Comparison of ENCODE assay signal across 13 cellular contexts in genomic region chr21:46560568-46561447, GRCh38. TPM values are rescaled to one million over a fixed set of nuclear protein-coding genes. Genes with fewer than 3 reads are reported as not detected.
A peak's percentile ranks its signal among the peaks of the same experiment; 100 is the strongest.
DNase-seq lines count a peak whose midpoint lies in the region; ATAC-seq and TF ChIP-seq lines count a peak whose summit lies in the region.
"Had no signal": no experiment of that assay in that cellular context is flagged by ENCODE, and none has a peak within 500 bp of the region (broad histone marks: within the 10 kb centered on the region; RNA-seq: fewer than 3 reads in every experiment).

No MANE protein-coding gene starts in this region.

- H3K4me3 ChIP-seq in left ventricle myocardium inferior (no peak overlapping the region), thyroid gland (replicated peaks in 1 of 3) (no peak overlapping the region)
- H3K4me3 ChIP-seq: MG63, skin epidermis had no signal

- ATAC-seq in left cardiac atrium = no peak
- ATAC-seq in left lobe of liver = no peak
- ATAC-seq: activated CD4-positive, CD25-positive, alpha-beta regulatory T cell treated with anti-CD3 and anti-CD28 coated beads, Interleukin-2, amount 50 U/mL, for 24 hours had no signal

- H3K27me3 Mint-ChIP-seq in activated CD4-positive, alpha-beta memory T cell treated with anti-CD3 and anti-CD28 coated beads for 36 hours = no peaks in the 10 kb centered on the region

- H3K9me3 ChIP-seq in left ventricle myocardium inferior (replicated peaks) (no peaks in the 10 kb centered on the region), thyroid gland (no peaks in the 10 kb centered on the region)
- H3K9me3 ChIP-seq: MG63 had no signal

- H3K27ac ChIP-seq in left ventricle myocardium inferior (replicated peaks) = peak overlapping the region; percentile 74
- peak overlapping the region in 2 of 3 donors; percentile 62 to 80 for H3K27ac ChIP-seq in thyroid gland

- no peak for TF ChIP-seq POLR2A in thyroid gland (IDR thresholded peaks at IDR 0.05)

- no peaks in the 10 kb centered on the region for H3K9me3 Mint-ChIP-seq in activated CD4-positive, alpha-beta memory T cell treated with anti-CD3 and anti-CD28 coated beads for 36 hours

- no peaks in the 10 kb centered on the region for H3K27me3 ChIP-seq in left ventricle myocardium inferior (ENCODE audit: low read depth)
- H3K27me3 ChIP-seq in thyroid gland = no peaks in the 10 kb centered on the region
- H3K27me3 ChIP-seq: MG63 had no signal

- peaks cover 43% of the 10 kb centered on the region for H3K36me3 Mint-ChIP-seq in activated CD4-positive, alpha-beta memory T cell treated with anti-CD3 and anti-CD28 coated beads for 36 hours

- 93 to 95% methylated on average over 10 to 19 of the region's 19 CpGs for WGBS in thyroid gland, 2 donors

- POLR2A ChIA-PET in activated CD4-positive, alpha-beta memory T cell treated with anti-CD3 and anti-CD28 coated beads for 36 hours (lab: Charles Lee) = interaction anchor here (1.2 kb wide), 1 partner anchor 103 kb away, joined by 3 read pairs; no protein-coding TSS in a partner anchor

- CTCF ChIA-PET in activated CD4-positive, alpha-beta memory T cell treated with anti-CD3 and anti-CD28 coated beads for 36 hours (lab: Charles Lee) = no interaction called here

- H3K4me1 ChIP-seq in left ventricle myocardium inferior (peaks cover 16% of the 10 kb centered on the region), thyroid gland (peaks cover 0 to 16% of the 10 kb centered on the region in 2 donors)

- peaks cover 91% of the 10 kb centered on the region for H3K36me3 ChIP-seq in left ventricle myocardium inferior
- H3K36me3 ChIP-seq in thyroid gland = peaks cover 37 to 54% of the 10 kb centered on the region in 2 donors

- intact Hi-C loops in left ventricle myocardium inferior (cut with micrococcal nuclease) = no loop called here
- intact Hi-C loops in left cardiac atrium (cut with DNase I) = no loop called here
- intact Hi-C loops in activated CD4-positive, alpha-beta memory T cell treated with anti-CD3 and anti-CD28 coated beads for 36 hours (cut with micrococcal nuclease) = no loop called here
- intact Hi-C loops in thyroid gland (cut with DNase I) = no loop called here

- peaks cover 35% of the 10 kb centered on the region for H3K4me1 Mint-ChIP-seq in activated CD4-positive, alpha-beta memory T cell treated with anti-CD3 and anti-CD28 coated beads for 36 hours (ENCODE audit: low read depth)

- DNase-seq in left ventricle myocardium inferior (no peak), left cardiac atrium (no peak), left lobe of liver (ENCODE audit: low spot score) (peak; percentile 43), thyroid gland (no peak), DMS153 (lab: John Stamatoyannopoulos, UW) (no peak), NCI-H2081 (lab: John Stamatoyannopoulos, UW) (no peak), HUDEP-2 (lab: John Stamatoyannopoulos, UW; ENCODE audit: unreplicated experiment in 76 of 76) (no peak)
- no peak for DNase-seq in activated CD4-positive, alpha-beta memory T cell treated with anti-CD3 and anti-CD28 coated beads for 36 hours
- DNase-seq: MG63, NCI-H2107, NCI-H82 had no signal

- H3K27ac Mint-ChIP-seq in activated CD4-positive, alpha-beta memory T cell treated with anti-CD3 and anti-CD28 coated beads for 36 hours = peak overlapping the region; percentile 92

- H3K4me3 Mint-ChIP-seq in activated CD4-positive, alpha-beta memory T cell treated with anti-CD3 and anti-CD28 coated beads for 36 hours = peak overlapping the region; percentile 52

- TF ChIP-seq CTCF in left ventricle myocardium inferior (IDR thresholded peaks at IDR 0.05; ENCODE audit: borderline replicate concordance) (no peak), thyroid gland (IDR thresholded peaks at IDR 0.05) (no peak)

RNA-seq across cellular contexts. Expression of gene S100B, which starts 44.1 kb away (rescaled TPM):
- total RNA-seq in left ventricle myocardium inferior (2.8 TPM), left cardiac atrium (10 to 100 TPM; 12.8 to 41.0 TPM), left lobe of liver (not detected), thyroid gland (1 to 10 TPM in 1 of 4 donors, under 1 TPM in 1, not detected in 2; 0.89 to 4.9 TPM)
- not detected for total RNA-seq in activated CD4-positive, alpha-beta memory T cell treated with anti-CD3 and anti-CD28 coated beads for 36 hours
